8 cellular contexts compared by ENCODE assay signal in the genomic region with DNA sequence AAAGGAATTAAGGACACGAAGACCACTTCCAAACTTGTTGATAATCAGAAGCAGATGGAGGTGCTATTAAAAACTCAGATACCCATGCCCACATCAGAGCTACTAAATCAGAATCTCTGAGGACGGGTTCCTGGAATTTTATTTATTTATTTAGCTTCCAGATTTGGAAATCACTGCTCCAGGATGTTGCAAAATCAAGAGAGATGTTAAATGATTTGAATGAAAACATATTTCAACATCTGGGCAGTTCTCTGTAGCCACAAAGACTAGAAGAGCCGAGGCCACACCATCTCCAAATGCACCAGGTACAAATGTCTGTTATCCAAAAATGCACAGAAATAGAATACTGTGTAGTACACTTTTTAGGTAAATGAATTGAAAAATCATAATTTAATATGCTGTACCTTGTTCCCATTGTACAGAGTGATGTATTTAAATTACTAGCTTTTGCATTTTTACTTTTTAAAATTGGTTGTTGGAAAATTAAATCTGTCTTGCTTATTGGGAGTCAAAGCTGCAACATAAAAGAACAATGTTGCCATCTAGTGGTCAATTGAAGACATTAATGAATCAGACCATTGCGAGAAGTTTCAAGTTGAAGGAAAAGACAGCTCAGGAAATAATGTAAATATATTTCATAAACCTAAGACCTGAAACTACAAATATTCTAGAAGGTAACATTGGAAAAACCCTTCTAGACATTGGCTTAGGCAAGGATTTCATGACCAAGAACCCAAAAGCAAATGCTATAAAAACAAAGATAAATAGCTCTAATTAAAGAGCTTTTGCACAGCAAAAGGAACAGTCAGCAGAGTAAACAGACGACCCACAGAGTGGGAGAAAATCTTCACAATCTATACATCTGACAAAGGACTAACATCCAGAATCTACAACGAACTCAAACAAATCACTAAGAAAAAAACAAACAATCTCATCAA.
A peak's percentile ranks its signal among the peaks of the same experiment; 100 is the strongest.
DNase-seq lines count a peak whose midpoint lies in the region; FAIRE-seq and TF ChIP-seq lines count a peak whose summit lies in the region.

No MANE protein-coding gene starts in this region.

- no peaks in the 10 kb centered on the region for H3K9me3 Mint-ChIP-seq in astrocyte (ENCODE audit: unreplicated experiment)

- H3K27ac ChIP-seq in MM.1S (ENCODE audit: low read length): no peak overlapping the region
- no peak overlapping the region for H3K27ac ChIP-seq in astrocyte (ENCODE audit: low read depth, low read length)
- H3K27ac ChIP-seq in thyroid gland: no peak overlapping the region

- no peaks in the 10 kb centered on the region for H4K20me1 ChIP-seq in MM.1S (ENCODE audit: insufficient read depth, low read length)
- no peaks in the 10 kb centered on the region for H4K20me1 ChIP-seq in astrocyte (ENCODE audit: insufficient read depth, low read length)

- TF ChIP-seq POLR2A in thyroid gland (IDR thresholded peaks at IDR 0.05): no peak

- H3K27me3 Mint-ChIP-seq in astrocyte (ENCODE audit: low read depth, unreplicated experiment): peaks cover 1% of the 10 kb centered on the region

- H3K36me3 ChIP-seq in MM.1S (replicated peaks; ENCODE audit: insufficient read depth, low read length) (no peaks in the 10 kb centered on the region), astrocyte (ENCODE audit: insufficient read depth, low read length) (no peaks in the 10 kb centered on the region), thyroid gland (no peaks in the 10 kb centered on the region)

- no peaks in the 10 kb centered on the region for H3K9me2 ChIP-seq in MM.1S (replicated peaks; ENCODE audit: insufficient read depth, low read length)

- H3F3A ChIP-seq in MM.1S (ENCODE audit: insufficient read depth, low read length): no peaks in the 10 kb centered on the region

- H3K36me3 Mint-ChIP-seq in astrocyte (ENCODE audit: low read depth, unreplicated experiment): no peaks in the 10 kb centered on the region

- H3K27me3 ChIP-seq in MM.1S (replicated peaks; ENCODE audit: insufficient read depth, low read length) (no peaks in the 10 kb centered on the region), astrocyte (ENCODE audit: insufficient read depth, low read length) (no peaks in the 10 kb centered on the region), thyroid gland (no peaks in the 10 kb centered on the region)

- intact Hi-C loops in thyroid gland (cut with DNase I): loop anchor here (10.0 kb wide), 1 partner anchor 752 kb away; no protein-coding TSS in a partner anchor
- intact Hi-C loops in posterior cingulate gyrus (cut with DNase I): loop anchor here (1.0 to 5.0 kb wide), 3 partner anchors 78 to 755 kb away; no protein-coding TSS in a partner anchor

- no peaks in the 10 kb centered on the region for H3K4me1 ChIP-seq in MM.1S (ENCODE audit: low read length)
- H3K4me1 ChIP-seq in astrocyte (ENCODE audit: insufficient read depth, low read length): no peaks in the 10 kb centered on the region
- peaks cover 0 to 17% of the 10 kb centered on the region in 2 donors for H3K4me1 ChIP-seq in thyroid gland

- H2AFZ ChIP-seq in MM.1S (ENCODE audit: low read length): no peak overlapping the region
- H2AFZ ChIP-seq in astrocyte (ENCODE audit: low read depth, low read length): no peak overlapping the region

- no peaks in the 10 kb centered on the region for H3K79me2 ChIP-seq in MM.1S (ENCODE audit: low read length)
- H3K79me2 ChIP-seq in astrocyte (ENCODE audit: insufficient read depth, low read length): no peaks in the 10 kb centered on the region

- H3K9ac ChIP-seq in MM.1S (ENCODE audit: low read length) (no peak overlapping the region), astrocyte (ENCODE audit: low read length) (no peak overlapping the region)

- no peak overlapping the region for H3K27ac Mint-ChIP-seq in astrocyte (ENCODE audit: unreplicated experiment)

- H3K4me3 Mint-ChIP-seq in astrocyte (ENCODE audit: unreplicated experiment): no peak overlapping the region

- DNase-seq in CMK (ENCODE audit: low read depth) (peak; percentile 20), GM19239 (ENCODE audit: insufficient read length, low spot score) (peak; percentile 19), MM.1S (peak; percentile 57), astrocyte (ENCODE audit: low read depth) (no peak), iPS-NIHi7 (ENCODE audit: extremely low spot score) (peak; percentile 30), thyroid gland (no peak), posterior cingulate gyrus (no peak)
- DNase-seq in activated naive CD4-positive, alpha-beta T cell treated with Interleukin-2 at 50 U/mL for 16 hours: no peak

- FAIRE-seq in GM19239 (lab: Jason Lieb, UNC): peak; percentile 37
- no peak for FAIRE-seq in astrocyte (lab: Jason Lieb, UNC)

- H3K4me3 ChIP-seq in MM.1S (ENCODE audit: low read length): no peak overlapping the region
- H3K4me3 ChIP-seq in astrocyte (ENCODE audit: insufficient read depth, low read depth, low read length): no peak overlapping the region
- no peak overlapping the region for H3K4me3 ChIP-seq in thyroid gland (replicated peaks in 1 of 3)

- H3K4me2 ChIP-seq in MM.1S (ENCODE audit: low read depth, low read length): no peak overlapping the region
- H3K4me2 ChIP-seq in astrocyte (ENCODE audit: low read length): no peak overlapping the region

- 29 to 34% methylated on average over 6 of the region's 6 CpGs for WGBS in thyroid gland, 2 donors

- H3K9me3 ChIP-seq in MM.1S (replicated peaks; ENCODE audit: insufficient read depth, low read length): no peaks in the 10 kb centered on the region
- H3K9me3 ChIP-seq in astrocyte (ENCODE audit: insufficient read depth, low read depth, low read length): no peaks in the 10 kb centered on the region
- H3K9me3 ChIP-seq in thyroid gland: no peaks in the 10 kb centered on the region

- TF ChIP-seq CTCF in MM.1S (IDR thresholded peaks at IDR 0.05; ENCODE audit: low read length): peak; percentile 69
- TF ChIP-seq CTCF in astrocyte (IDR thresholded peaks at IDR 0.05; ENCODE audit: insufficient read depth, low read depth, low read length): peak; percentile 67
- peak; percentile 44 to 80 (median 66) for TF ChIP-seq CTCF in thyroid gland (IDR thresholded peaks at IDR 0.05)

- peaks cover 12% of the 10 kb centered on the region for H3K4me1 Mint-ChIP-seq in astrocyte (ENCODE audit: low read depth, unreplicated experiment)

Comparison
In these comparisons a context has a peak if more than half of its experiments do, and no peak if none do; other contexts are left out.
1. DNase-seq: peak in CMK (single experiment), GM19239 (single experiment), MM.1S (single experiment) and iPS-NIHi7 (single experiment); none in astrocyte (single experiment), thyroid gland (0 of 2), activated naive CD4-positive, alpha-beta T cell treated with Interleukin-2 at 50 U/mL for 16 hours (single experiment) and posterior cingulate gyrus (0 of 10).
2. Peak in every context shown above with its lines, with median percentiles within 50 percentile points of each other: CTCF ChIP-seq.